1 cellular context compared by ENCODE assay signal in the genomic region with DNA sequence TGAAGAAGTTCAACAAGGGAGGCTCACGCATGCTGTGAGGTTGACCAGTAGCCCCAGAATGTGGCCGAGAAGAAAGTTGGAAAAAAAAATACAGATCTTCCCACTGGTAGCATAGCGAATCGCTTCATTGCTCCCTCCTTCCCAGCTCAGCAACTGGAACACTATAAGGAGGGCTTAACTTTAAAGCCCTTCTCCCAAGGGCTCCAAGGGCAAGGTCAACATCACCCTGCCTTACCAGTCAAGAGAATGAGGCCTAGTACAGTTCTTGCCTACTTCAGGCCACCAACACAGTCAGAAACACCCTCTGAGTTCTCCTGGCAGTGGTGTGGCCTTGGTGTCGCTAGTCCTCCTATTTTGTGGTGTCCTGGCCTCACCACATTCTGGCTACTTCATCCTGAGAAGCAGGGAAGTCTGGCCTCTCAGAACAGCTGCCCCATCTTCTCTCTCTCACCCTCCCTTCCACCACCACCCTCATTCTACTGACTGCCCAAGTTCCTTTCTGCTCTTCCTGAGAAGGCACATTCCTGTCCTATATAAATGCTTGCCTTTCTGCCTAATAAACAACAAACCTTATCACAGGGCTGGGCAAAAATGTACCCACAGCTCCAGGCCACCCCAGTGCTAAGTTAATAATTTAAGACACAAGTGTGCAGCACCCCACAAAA.
TF ChIP-seq lines count a peak whose summit lies in the region.

No MANE protein-coding gene starts in this region.

TF ChIP-seq in H1, 55 proteins besides CTCF, POLR2A, EP300 and RAD21:
- TF ChIP-seq TEAD4 (IDR thresholded peaks at IDR 0.05; ENCODE audit: low read depth, low read length): no peak
- TF ChIP-seq, protein P1, sequence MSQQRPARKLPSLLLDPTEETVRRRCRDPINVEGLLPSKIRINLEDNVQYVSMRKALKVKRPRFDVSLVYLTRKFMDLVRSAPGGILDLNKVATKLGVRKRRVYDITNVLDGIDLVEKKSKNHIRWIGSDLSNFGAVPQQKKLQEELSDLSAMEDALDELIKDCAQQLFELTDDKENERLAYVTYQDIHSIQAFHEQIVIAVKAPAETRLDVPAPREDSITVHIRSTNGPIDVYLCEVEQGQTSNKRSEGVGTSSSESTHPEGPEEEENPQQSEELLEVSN (IDR thresholded peaks at IDR 0.05): no peak
- TF ChIP-seq TCF12 (IDR thresholded peaks at IDR 0.05; ENCODE audit: low read depth, low read length): no peak
- no peak for TF ChIP-seq CEBPB (IDR thresholded peaks at IDR 0.05; ENCODE audit: low read depth, low read length)
- TF ChIP-seq, protein P2, sequence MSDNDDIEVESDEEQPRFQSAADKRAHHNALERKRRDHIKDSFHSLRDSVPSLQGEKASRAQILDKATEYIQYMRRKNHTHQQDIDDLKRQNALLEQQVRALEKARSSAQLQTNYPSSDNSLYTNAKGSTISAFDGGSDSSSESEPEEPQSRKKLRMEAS (IDR thresholded peaks at IDR 0.05): no peak
- TF ChIP-seq SP2 (IDR thresholded peaks at IDR 0.05; ENCODE audit: low read length): no peak
- TF ChIP-seq JUN (IDR thresholded peaks at IDR 0.05; ENCODE audit: low read depth, low read length): no peak
- TF ChIP-seq, protein P3, sequence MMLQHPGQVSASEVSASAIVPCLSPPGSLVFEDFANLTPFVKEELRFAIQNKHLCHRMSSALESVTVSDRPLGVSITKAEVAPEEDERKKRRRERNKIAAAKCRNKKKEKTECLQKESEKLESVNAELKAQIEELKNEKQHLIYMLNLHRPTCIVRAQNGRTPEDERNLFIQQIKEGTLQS (IDR thresholded peaks at IDR 0.05; ENCODE audit: insufficient read depth, low read depth, low read length): no peak
- no peak for TF ChIP-seq BRCA1 (IDR thresholded peaks at IDR 0.05; ENCODE audit: low read depth, low read length)
- no peak for TF ChIP-seq PHF8 (conservative IDR thresholded peaks at IDR 0.05; ENCODE audit: low read depth, low read length)
- no peak for TF ChIP-seq SP4 (IDR thresholded peaks at IDR 0.05; ENCODE audit: low read length)
- no peak for TF ChIP-seq KDM1A (IDR thresholded peaks at IDR 0.05; ENCODE audit: borderline replicate concordance, low read length)
- TF ChIP-seq EGR1 (IDR thresholded peaks at IDR 0.05; ENCODE audit: borderline replicate concordance, low read depth, low read length): no peak
- TF ChIP-seq CBX5 (IDR thresholded peaks at IDR 0.05; ENCODE audit: low read depth, low read length): no peak
- TF ChIP-seq NRF1 (IDR thresholded peaks at IDR 0.05; ENCODE audit: low read depth, low read length): no peak
